2 cellular contexts compared by ENCODE assay signal in the genomic region with DNA sequence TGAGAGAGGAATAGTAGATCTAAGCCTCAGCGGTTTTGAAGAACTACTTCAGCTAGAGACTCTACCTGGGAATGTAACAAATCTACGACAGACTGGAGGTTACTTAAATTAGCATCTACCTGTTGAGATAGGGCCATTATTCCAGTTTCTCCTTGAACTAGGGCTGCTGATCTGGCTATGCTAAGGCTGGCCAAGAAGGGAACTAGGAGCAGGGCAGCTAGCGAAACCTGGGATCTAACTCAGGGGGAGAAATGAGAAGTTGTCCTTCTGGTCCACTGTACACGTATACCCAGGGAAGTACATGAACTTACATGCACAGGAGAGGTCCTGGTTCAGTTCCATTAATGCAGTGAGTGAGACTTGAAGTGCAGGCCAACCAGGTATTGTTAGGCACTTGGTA.
TF ChIP-seq lines count a peak whose summit lies in the region.

No MANE protein-coding gene starts in this region.

TF ChIP-seq in GM23338, 12 proteins besides CTCF, POLR2A, EP300 and RAD21:
- TF ChIP-seq POLR2AphosphoS5 (IDR thresholded peaks at IDR 0.05; ENCODE audit: low read depth) (no peak), EZH2 (IDR thresholded peaks at IDR 0.05; ENCODE audit: low read depth, unreplicated experiment) (peak; percentile 51)

TF ChIP-seq in GM12878, 131 proteins besides CTCF, POLR2A, EP300 and RAD21:
- TF ChIP-seq IKZF2 (IDR thresholded peaks at IDR 0.05) = no peak
- TF ChIP-seq, protein P1, sequence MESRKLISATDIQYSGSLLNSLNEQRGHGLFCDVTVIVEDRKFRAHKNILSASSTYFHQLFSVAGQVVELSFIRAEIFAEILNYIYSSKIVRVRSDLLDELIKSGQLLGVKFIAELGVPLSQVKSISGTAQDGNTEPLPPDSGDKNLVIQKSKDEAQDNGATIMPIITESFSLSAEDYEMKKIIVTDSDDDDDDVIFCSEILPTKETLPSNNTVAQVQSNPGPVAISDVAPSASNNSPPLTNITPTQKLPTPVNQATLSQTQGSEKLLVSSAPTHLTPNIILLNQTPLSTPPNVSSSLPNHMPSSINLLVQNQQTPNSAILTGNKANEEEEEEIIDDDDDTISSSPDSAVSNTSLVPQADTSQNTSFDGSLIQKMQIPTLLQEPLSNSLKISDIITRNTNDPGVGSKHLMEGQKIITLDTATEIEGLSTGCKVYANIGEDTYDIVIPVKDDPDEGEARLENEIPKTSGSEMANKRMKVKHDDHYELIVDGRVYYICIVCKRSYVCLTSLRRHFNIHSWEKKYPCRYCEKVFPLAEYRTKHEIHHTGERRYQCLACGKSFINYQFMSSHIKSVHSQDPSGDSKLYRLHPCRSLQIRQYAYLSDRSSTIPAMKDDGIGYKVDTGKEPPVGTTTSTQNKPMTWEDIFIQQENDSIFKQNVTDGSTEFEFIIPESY (IDR thresholded peaks at IDR 0.05) = no peak
